In the genomic region with DNA sequence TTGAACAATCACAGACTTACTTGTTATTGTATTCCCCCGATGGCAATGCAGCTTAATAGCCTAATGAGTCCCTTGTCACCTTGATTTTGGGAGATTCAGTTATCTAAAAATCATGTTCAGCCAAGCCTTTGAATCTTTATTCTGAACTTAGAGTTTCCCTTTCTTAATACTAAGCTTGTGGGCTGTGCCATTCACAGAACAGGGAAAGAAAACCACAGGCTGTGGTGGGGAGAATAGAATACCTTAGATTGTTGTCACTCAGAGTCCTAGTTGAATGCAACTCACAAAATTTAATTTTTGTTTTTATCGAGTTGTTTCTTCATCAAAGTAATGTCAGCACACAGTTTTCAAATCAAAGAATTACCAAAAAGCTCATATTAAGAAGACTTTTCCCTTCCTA, we compare ENCODE assay signal across 30 cellular contexts. TPM values are rescaled to one million over a fixed set of nuclear protein-coding genes. Genes with fewer than 3 reads are reported as not detected.
"Had no signal": no experiment of that assay in that cellular context is flagged by ENCODE, and none has a peak within 500 bp of the region (broad histone marks: within the 10 kb centered on the region; RNA-seq: fewer than 3 reads in every experiment).

No MANE protein-coding gene starts in this region.

- H3K9me3 ChIP-seq: adrenal gland, ascending aorta, breast epithelium, esophagus squamous epithelium, left lung, lower lobe of right lung, ovary, prostate gland, thyroid gland, upper lobe of right lung had no signal

- H3K27ac ChIP-seq: adrenal gland, ascending aorta, breast epithelium, esophagus squamous epithelium, heart right ventricle, left lung, lower lobe of right lung, ovary, prostate gland, stomach, thyroid gland, upper lobe of right lung had no signal

- ATAC-seq: activated CD8-positive, alpha-beta memory T cell treated with anti-CD3 and anti-CD28 coated beads, Interleukin-2, amount 10 ng/mL, durations not matched to agents 7 days and 5 days; activated CD8-positive, alpha-beta T cell treated with anti-CD3 and anti-CD28 coated beads, Interleukin-2, amount 10 ng/mL, durations not matched to agents 7 days and 5 days; heart right ventricle; left lung; lower lobe of right lung; stimulated activated naive B cell treated with anti-CD40 and anti-IgM and Interleukin-4, amounts not matched to agents 10 μg/mL and 1 μg/mL and 100 μg/mL, for 72 hours; upper lobe of right lung had no signal

- H3K27me3 ChIP-seq: adrenal gland, ascending aorta, breast epithelium, esophagus squamous epithelium, heart right ventricle, left lung, ovary, stomach, thyroid gland, upper lobe of right lung had no signal

- H3K4me1 ChIP-seq: adrenal gland, ascending aorta, breast epithelium, esophagus squamous epithelium, heart right ventricle, left lung, lower lobe of right lung, prostate gland, stomach, thyroid gland, upper lobe of right lung had no signal

- H3K4me3 Mint-ChIP-seq: activated B cell treated with CpG ODN at 0.5 μM for 24 hours; activated CD8-positive, alpha-beta memory T cell treated with anti-CD3 and anti-CD28 coated beads, Interleukin-2, amount 10 ng/mL, durations not matched to agents 7 days and 5 days; activated CD8-positive, alpha-beta T cell treated with anti-CD3 and anti-CD28 coated beads, Interleukin-2, amount 10 ng/mL, durations not matched to agents 7 days and 5 days; activated naive CD8-positive, alpha-beta T cell; central memory CD8-positive, alpha-beta T cell; nephron; stimulated activated naive B cell treated with anti-CD40 and anti-IgM and Interleukin-4, amounts not matched to agents 10 μg/mL and 1 μg/mL and 100 μg/mL, for 72 hours; T-helper 2 cell treated with Interferon-gamma antibody and Interleukin-4, amounts not matched to agents 5 μg/mL and 100 μg/mL, for 36 hours had no signal

- H3K27ac Mint-ChIP-seq: activated B cell treated with CpG ODN at 0.5 μM for 24 hours; activated CD8-positive, alpha-beta memory T cell treated with anti-CD3 and anti-CD28 coated beads, Interleukin-2, amount 10 ng/mL, durations not matched to agents 7 days and 5 days; activated CD8-positive, alpha-beta T cell treated with anti-CD3 and anti-CD28 coated beads, Interleukin-2, amount 10 ng/mL, durations not matched to agents 7 days and 5 days; activated naive CD8-positive, alpha-beta T cell; nephron; stimulated activated naive B cell treated with anti-CD40 and anti-IgM and Interleukin-4, amounts not matched to agents 10 μg/mL and 1 μg/mL and 100 μg/mL, for 72 hours; T-helper 2 cell treated with Interferon-gamma antibody and Interleukin-4, amounts not matched to agents 5 μg/mL and 100 μg/mL, for 36 hours had no signal

- H3K9me3 Mint-ChIP-seq: central memory CD8-positive, alpha-beta T cell; T-helper 2 cell treated with Interferon-gamma antibody and Interleukin-4, amounts not matched to agents 5 μg/mL and 100 μg/mL, for 36 hours had no signal

- DNase-seq: activated B cell treated with CpG ODN at 0.5 μM for 24 hours; activated CD8-positive, alpha-beta memory T cell treated with anti-CD3 and anti-CD28 coated beads, Interleukin-2, amount 10 ng/mL, durations not matched to agents 7 days and 5 days; activated CD8-positive, alpha-beta T cell treated with anti-CD3 and anti-CD28 coated beads, Interleukin-2, amount 10 ng/mL, durations not matched to agents 7 days and 5 days; activated effector memory CD4-positive, alpha-beta T cell treated with Interleukin-2 at 50 U/mL for 16 hours; activated naive CD4-positive, alpha-beta T cell treated with Interleukin-2 at 50 U/mL for 16 hours; adrenal gland; dermis blood vessel endothelial cell; effector CD4-positive, alpha-beta T cell; esophagus squamous epithelium; foreskin melanocyte; heart right ventricle; left lung; lower lobe of right lung; mesenchymal stem cell; ovary; stimulated activated CD4-positive, alpha-beta T cell treated with anti-CD3 and anti-CD28 coated beads, Interleukin-15, amount 100 ng/mL, for 24 hours; stimulated activated CD4-positive, alpha-beta T cell treated with anti-CD3 and anti-CD28 coated beads, Interleukin-2, amount 100 ng/mL, for 24 hours; stimulated activated naive B cell treated with anti-CD40 and anti-IgM and Interleukin-4, amounts not matched to agents 10 μg/mL and 1 μg/mL and 100 μg/mL, for 72 hours; stomach; T-helper 1 cell; thyroid gland; upper lobe of right lung had no signal

- H3K36me3 Mint-ChIP-seq: activated CD8-positive, alpha-beta memory T cell treated with anti-CD3 and anti-CD28 coated beads, Interleukin-2, amount 10 ng/mL, durations not matched to agents 7 days and 5 days; activated naive CD8-positive, alpha-beta T cell; stimulated activated naive B cell treated with anti-CD40 and anti-IgM and Interleukin-4, amounts not matched to agents 10 μg/mL and 1 μg/mL and 100 μg/mL, for 72 hours had no signal

- H3K36me3 ChIP-seq: adrenal gland, ascending aorta, breast epithelium, esophagus squamous epithelium, heart right ventricle, left lung, lower lobe of right lung, ovary, prostate gland, stomach, thyroid gland, upper lobe of right lung had no signal

- H3K4me1 Mint-ChIP-seq: activated B cell treated with CpG ODN at 0.5 μM for 24 hours; activated CD8-positive, alpha-beta memory T cell treated with anti-CD3 and anti-CD28 coated beads, Interleukin-2, amount 10 ng/mL, durations not matched to agents 7 days and 5 days; central memory CD8-positive, alpha-beta T cell; stimulated activated naive B cell treated with anti-CD40 and anti-IgM and Interleukin-4, amounts not matched to agents 10 μg/mL and 1 μg/mL and 100 μg/mL, for 72 hours had no signal

- H3K4me3 ChIP-seq: adrenal gland, ascending aorta, breast epithelium, esophagus squamous epithelium, heart right ventricle, left lung, lower lobe of right lung, ovary, prostate gland, stomach, thyroid gland, upper lobe of right lung had no signal

- H3K27me3 Mint-ChIP-seq: activated B cell treated with CpG ODN at 0.5 μM for 24 hours had no signal

RNA-seq across cellular contexts. Expression of a gene that starts 37.4 kb away (rescaled TPM):
- total RNA-seq: activated B cell treated with CpG ODN at 0.5 μM for 24 hours; activated CD8-positive, alpha-beta memory T cell treated with anti-CD3 and anti-CD28 coated beads, Interleukin-2, amount 10 ng/mL, durations not matched to agents 7 days and 5 days; activated CD8-positive, alpha-beta T cell treated with anti-CD3 and anti-CD28 coated beads, Interleukin-2, amount 10 ng/mL, durations not matched to agents 7 days and 5 days; adrenal gland; ascending aorta; breast epithelium; esophagus squamous epithelium; glomerular endothelial cell; left lung; lower lobe of right lung; ovary; stomach; thyroid gland; upper lobe of right lung had no signal
- polyA plus RNA-seq: adrenal gland, heart right ventricle, ovary, stomach had no signal
